In the genomic region with DNA sequence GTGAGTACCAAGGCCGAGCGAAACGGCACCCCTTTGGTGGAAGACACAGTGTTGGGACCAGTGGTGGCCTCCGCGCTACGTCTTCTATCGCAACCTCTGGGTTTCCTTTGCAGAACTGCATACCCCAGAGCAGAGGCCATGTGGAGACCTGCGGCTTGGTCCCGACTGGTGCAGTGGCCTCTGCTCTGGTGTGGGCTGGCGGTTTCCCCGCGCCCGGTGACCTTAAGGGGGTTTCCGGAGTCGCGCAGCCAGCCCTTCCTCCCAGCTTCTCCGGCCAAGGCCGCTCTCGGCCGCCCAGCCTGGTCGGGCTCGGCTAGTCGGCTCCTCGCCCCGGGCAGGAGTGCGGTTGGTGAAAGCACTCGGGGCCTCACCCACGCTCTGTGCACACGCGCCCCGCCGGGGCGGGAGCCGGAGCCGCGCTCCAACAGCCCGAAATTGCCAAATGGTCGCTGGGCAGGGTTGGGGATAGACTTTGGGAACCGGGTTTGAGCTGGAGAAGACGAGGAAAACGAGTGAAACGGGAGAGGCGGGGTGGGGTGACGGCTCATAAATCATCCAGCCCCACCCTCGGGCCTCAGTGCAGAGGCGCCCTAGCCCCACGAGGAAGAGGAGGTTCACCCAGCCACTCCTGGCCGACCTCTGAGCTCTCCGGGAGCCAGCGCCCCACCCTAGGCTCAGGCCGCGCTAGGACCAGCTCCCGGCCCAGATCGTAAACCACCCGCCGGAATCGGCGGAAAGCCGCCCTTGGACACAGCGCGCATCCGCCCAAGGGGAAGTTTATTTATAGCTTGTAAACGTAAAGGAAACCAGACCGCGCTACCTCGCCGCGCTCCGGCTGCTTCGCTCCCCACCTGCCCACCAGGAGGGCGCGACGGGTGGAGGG, we compare ENCODE assay signal across 1 cellular context.
A peak's percentile ranks its signal among the peaks of the same experiment; 100 is the strongest.
TF ChIP-seq lines count a peak whose summit lies in the region.

No MANE protein-coding gene starts in this region.

TF ChIP-seq in HepG2, 621 proteins besides CTCF, POLR2A, EP300 and RAD21 (continued from another document and continues in another):
- TF ChIP-seq, protein P1, sequence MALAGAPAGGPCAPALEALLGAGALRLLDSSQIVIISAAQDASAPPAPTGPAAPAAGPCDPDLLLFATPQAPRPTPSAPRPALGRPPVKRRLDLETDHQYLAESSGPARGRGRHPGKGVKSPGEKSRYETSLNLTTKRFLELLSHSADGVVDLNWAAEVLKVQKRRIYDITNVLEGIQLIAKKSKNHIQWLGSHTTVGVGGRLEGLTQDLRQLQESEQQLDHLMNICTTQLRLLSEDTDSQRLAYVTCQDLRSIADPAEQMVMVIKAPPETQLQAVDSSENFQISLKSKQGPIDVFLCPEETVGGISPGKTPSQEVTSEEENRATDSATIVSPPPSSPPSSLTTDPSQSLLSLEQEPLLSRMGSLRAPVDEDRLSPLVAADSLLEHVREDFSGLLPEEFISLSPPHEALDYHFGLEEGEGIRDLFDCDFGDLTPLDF (CRISPR knock-in tag; IDR thresholded peaks at IDR 0.05), result no peak
- TF ChIP-seq ZNF430 (CRISPR knock-in tag; IDR thresholded peaks at IDR 0.05) (no peak), BORCS8-MEF2B (CRISPR knock-in tag; IDR thresholded peaks at IDR 0.05) (0 out of 2 replicates have a peak, but pooled peaks have one; percentile 13), ZNF20 (CRISPR knock-in tag; IDR thresholded peaks at IDR 0.05) (no peak), HNF4A (CRISPR knock-in tag; IDR thresholded peaks at IDR 0.05) (peak; percentile 47), MTF1 (CRISPR knock-in tag; IDR thresholded peaks at IDR 0.05) (no peak), HDAC1 (CRISPR knock-in tag; IDR thresholded peaks at IDR 0.05) (peak; percentile 53), SP140L (CRISPR knock-in tag; IDR thresholded peaks at IDR 0.05; ENCODE audit: borderline replicate concordance) (no peak), TAF15 (IDR thresholded peaks at IDR 0.05; ENCODE audit: low read depth, low read length, poor library complexity, severe bottlenecking) (no peak), JUNB (CRISPR knock-in tag; IDR thresholded peaks at IDR 0.05; ENCODE audit: borderline replicate concordance) (no peak), YEATS4 (CRISPR knock-in tag; IDR thresholded peaks at IDR 0.05; ENCODE audit: borderline replicate concordance) (0 out of 2 replicates have a peak, but pooled peaks have one; percentile 25), CCDC6 (CRISPR knock-in tag; IDR thresholded peaks at IDR 0.05) (0 out of 2 replicates have a peak, but pooled peaks have one; percentile 19), FOSL2 (CRISPR knock-in tag; IDR thresholded peaks at IDR 0.05) (no peak), JUND (CRISPR knock-in tag; IDR thresholded peaks at IDR 0.05) (no peak), YY1 (IDR thresholded peaks at IDR 0.05; ENCODE audit: insufficient read depth, insufficient replicate concordance, low read depth, low read length) (no peak), STAG1 (CRISPR knock-in tag; IDR thresholded peaks at IDR 0.05) (peak; percentile 11), CHD4 (IDR thresholded peaks at IDR 0.05; ENCODE audit: borderline replicate concordance, low read length) (no peak), MYC (CRISPR knock-in tag; IDR thresholded peaks at IDR 0.05; ENCODE audit: borderline replicate concordance) (no peak; the same call in 1 of the 2 replicates), HMG20B (CRISPR knock-in tag; conservative IDR thresholded peaks at IDR 0.05) (no peak), HMGA1 (CRISPR knock-in tag; conservative IDR thresholded peaks at IDR 0.05) (no peak), THYN1 (CRISPR knock-in tag; IDR thresholded peaks at IDR 0.05; ENCODE audit: borderline replicate concordance, low read depth) (no peak), ZNF607 (CRISPR knock-in tag; IDR thresholded peaks at IDR 0.05; ENCODE audit: borderline replicate concordance) (peak; percentile 40; the same call in 1 of the 2 replicates), SALL1 (CRISPR knock-in tag; IDR thresholded peaks at IDR 0.05) (0 out of 2 replicates have a peak, but pooled peaks have one; percentile 24)
- TF ChIP-seq, protein P2, sequence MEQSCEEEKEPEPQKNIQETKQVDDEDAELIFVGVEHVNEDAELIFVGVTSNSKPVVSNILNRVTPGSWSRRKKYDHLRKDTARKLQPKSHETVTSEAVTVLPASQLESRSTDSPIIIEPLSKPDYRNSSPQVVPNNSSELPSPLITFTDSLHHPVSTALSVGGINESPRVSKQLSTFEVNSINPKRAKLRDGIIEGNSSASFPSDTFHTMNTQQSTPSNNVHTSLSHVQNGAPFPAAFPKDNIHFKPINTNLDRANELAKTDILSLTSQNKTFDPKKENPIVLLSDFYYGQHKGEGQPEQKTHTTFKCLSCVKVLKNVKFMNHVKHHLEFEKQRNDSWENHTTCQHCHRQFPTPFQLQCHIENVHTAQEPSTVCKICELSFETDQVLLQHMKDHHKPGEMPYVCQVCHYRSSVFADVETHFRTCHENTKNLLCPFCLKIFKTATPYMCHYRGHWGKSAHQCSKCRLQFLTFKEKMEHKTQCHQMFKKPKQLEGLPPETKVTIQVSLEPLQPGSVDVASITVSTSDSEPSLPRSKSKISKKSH (CRISPR knock-in tag; IDR thresholded peaks at IDR 0.05; ENCODE audit: borderline replicate concordance), result no peak
- TF ChIP-seq, protein P3, sequence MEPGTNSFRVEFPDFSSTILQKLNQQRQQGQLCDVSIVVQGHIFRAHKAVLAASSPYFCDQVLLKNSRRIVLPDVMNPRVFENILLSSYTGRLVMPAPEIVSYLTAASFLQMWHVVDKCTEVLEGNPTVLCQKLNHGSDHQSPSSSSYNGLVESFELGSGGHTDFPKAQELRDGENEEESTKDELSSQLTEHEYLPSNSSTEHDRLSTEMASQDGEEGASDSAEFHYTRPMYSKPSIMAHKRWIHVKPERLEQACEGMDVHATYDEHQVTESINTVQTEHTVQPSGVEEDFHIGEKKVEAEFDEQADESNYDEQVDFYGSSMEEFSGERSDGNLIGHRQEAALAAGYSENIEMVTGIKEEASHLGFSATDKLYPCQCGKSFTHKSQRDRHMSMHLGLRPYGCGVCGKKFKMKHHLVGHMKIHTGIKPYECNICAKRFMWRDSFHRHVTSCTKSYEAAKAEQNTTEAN (CRISPR knock-in tag; conservative IDR thresholded peaks at IDR 0.05), result no peak; the same call in 1 of the 2 replicates
- TF ChIP-seq, protein P4, sequence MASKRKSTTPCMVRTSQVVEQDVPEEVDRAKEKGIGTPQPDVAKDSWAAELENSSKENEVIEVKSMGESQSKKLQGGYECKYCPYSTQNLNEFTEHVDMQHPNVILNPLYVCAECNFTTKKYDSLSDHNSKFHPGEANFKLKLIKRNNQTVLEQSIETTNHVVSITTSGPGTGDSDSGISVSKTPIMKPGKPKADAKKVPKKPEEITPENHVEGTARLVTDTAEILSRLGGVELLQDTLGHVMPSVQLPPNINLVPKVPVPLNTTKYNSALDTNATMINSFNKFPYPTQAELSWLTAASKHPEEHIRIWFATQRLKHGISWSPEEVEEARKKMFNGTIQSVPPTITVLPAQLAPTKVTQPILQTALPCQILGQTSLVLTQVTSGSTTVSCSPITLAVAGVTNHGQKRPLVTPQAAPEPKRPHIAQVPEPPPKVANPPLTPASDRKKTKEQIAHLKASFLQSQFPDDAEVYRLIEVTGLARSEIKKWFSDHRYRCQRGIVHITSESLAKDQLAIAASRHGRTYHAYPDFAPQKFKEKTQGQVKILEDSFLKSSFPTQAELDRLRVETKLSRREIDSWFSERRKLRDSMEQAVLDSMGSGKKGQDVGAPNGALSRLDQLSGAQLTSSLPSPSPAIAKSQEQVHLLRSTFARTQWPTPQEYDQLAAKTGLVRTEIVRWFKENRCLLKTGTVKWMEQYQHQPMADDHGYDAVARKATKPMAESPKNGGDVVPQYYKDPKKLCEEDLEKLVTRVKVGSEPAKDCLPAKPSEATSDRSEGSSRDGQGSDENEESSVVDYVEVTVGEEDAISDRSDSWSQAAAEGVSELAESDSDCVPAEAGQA (IDR thresholded peaks at IDR 0.05; ENCODE audit: low read depth), result no peak
- TF ChIP-seq, protein P4 (CRISPR knock-in tag; IDR thresholded peaks at IDR 0.05; ENCODE audit: borderline replicate concordance), result no peak
- TF ChIP-seq, protein P5, sequence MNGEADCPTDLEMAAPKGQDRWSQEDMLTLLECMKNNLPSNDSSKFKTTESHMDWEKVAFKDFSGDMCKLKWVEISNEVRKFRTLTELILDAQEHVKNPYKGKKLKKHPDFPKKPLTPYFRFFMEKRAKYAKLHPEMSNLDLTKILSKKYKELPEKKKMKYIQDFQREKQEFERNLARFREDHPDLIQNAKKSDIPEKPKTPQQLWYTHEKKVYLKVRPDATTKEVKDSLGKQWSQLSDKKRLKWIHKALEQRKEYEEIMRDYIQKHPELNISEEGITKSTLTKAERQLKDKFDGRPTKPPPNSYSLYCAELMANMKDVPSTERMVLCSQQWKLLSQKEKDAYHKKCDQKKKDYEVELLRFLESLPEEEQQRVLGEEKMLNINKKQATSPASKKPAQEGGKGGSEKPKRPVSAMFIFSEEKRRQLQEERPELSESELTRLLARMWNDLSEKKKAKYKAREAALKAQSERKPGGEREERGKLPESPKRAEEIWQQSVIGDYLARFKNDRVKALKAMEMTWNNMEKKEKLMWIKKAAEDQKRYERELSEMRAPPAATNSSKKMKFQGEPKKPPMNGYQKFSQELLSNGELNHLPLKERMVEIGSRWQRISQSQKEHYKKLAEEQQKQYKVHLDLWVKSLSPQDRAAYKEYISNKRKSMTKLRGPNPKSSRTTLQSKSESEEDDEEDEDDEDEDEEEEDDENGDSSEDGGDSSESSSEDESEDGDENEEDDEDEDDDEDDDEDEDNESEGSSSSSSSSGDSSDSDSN (CRISPR knock-in tag; IDR thresholded peaks at IDR 0.05), result peak; percentile 63
- TF ChIP-seq, protein P6, sequence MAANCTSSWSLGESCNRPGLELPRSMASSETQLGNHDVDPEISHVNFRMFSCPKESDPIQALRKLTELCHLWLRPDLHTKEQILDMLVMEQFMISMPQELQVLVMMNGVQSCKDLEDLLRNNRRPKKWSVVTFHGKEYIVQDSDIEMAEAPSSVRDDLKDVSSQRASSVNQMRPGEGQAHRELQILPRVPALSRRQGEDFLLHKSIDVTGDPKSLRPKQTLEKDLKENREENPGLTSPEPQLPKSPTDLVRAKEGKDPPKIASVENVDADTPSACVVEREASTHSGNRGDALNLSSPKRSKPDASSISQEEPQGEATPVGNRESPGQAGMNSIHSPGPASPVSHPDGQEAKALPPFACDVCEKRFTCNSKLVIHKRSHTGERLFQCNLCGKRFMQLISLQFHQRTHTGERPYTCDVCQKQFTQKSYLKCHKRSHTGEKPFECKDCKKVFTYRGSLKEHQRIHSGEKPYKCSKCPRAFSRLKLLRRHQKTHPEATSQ (CRISPR knock-in tag; IDR thresholded peaks at IDR 0.05; ENCODE audit: borderline replicate concordance), result no peak
- TF ChIP-seq, protein P7, sequence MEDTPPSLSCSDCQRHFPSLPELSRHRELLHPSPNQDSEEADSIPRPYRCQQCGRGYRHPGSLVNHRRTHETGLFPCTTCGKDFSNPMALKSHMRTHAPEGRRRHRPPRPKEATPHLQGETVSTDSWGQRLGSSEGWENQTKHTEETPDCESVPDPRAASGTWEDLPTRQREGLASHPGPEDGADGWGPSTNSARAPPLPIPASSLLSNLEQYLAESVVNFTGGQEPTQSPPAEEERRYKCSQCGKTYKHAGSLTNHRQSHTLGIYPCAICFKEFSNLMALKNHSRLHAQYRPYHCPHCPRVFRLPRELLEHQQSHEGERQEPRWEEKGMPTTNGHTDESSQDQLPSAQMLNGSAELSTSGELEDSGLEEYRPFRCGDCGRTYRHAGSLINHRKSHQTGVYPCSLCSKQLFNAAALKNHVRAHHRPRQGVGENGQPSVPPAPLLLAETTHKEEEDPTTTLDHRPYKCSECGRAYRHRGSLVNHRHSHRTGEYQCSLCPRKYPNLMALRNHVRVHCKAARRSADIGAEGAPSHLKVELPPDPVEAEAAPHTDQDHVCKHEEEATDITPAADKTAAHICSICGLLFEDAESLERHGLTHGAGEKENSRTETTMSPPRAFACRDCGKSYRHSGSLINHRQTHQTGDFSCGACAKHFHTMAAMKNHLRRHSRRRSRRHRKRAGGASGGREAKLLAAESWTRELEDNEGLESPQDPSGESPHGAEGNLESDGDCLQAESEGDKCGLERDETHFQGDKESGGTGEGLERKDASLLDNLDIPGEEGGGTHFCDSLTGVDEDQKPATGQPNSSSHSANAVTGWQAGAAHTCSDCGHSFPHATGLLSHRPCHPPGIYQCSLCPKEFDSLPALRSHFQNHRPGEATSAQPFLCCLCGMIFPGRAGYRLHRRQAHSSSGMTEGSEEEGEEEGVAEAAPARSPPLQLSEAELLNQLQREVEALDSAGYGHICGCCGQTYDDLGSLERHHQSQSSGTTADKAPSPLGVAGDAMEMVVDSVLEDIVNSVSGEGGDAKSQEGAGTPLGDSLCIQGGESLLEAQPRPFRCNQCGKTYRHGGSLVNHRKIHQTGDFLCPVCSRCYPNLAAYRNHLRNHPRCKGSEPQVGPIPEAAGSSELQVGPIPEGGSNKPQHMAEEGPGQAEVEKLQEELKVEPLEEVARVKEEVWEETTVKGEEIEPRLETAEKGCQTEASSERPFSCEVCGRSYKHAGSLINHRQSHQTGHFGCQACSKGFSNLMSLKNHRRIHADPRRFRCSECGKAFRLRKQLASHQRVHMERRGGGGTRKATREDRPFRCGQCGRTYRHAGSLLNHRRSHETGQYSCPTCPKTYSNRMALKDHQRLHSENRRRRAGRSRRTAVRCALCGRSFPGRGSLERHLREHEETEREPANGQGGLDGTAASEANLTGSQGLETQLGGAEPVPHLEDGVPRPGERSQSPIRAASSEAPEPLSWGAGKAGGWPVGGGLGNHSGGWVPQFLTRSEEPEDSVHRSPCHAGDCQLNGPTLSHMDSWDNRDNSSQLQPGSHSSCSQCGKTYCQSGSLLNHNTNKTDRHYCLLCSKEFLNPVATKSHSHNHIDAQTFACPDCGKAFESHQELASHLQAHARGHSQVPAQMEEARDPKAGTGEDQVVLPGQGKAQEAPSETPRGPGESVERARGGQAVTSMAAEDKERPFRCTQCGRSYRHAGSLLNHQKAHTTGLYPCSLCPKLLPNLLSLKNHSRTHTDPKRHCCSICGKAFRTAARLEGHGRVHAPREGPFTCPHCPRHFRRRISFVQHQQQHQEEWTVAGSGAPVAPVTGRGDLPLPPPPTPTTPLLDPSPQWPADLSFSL (CRISPR knock-in tag; IDR thresholded peaks at IDR 0.05), result no peak
- TF ChIP-seq, protein P8, sequence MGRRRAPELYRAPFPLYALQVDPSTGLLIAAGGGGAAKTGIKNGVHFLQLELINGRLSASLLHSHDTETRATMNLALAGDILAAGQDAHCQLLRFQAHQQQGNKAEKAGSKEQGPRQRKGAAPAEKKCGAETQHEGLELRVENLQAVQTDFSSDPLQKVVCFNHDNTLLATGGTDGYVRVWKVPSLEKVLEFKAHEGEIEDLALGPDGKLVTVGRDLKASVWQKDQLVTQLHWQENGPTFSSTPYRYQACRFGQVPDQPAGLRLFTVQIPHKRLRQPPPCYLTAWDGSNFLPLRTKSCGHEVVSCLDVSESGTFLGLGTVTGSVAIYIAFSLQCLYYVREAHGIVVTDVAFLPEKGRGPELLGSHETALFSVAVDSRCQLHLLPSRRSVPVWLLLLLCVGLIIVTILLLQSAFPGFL (CRISPR knock-in tag; IDR thresholded peaks at IDR 0.05), result no peak
